In genomic region chr5:39055027-39055759, GRCh38 we compare ENCODE assay signal across 17 cellular contexts.
"Had no signal": no experiment of that assay in that cellular context is flagged by ENCODE, and none has a peak within 500 bp of the region (broad histone marks: within the 10 kb centered on the region; RNA-seq: fewer than 3 reads in every experiment).

No MANE protein-coding gene starts in this region.

- DNase-seq: activated CD4-positive, alpha-beta T cell treated with anti-CD3 and anti-CD28 coated beads for 1 hour; activated CD4-positive, alpha-beta T cell treated with anti-CD3 and anti-CD28 coated beads, Interleukin-2, amount 50 U/mL, for 48 hours; activated T-cell treated with anti-CD3 and anti-CD28 coated beads, Interleukin-2, amount 50 U/mL, for 72 hours; adrenal gland; central memory CD4-positive, alpha-beta T cell; cortex of kidney; effector CD8-positive, alpha-beta T cell; gastrocnemius medialis; mucosa of descending colon; psoas muscle; sigmoid colon; stimulated activated CD4-positive, alpha-beta T cell treated with anti-CD3 and anti-CD28 coated beads, Interleukin-12 subunit alpha, Interleukin-12 subunit beta, amount 100 ng/mL, for 4 hours; stimulated activated naive CD8-positive, alpha-beta T cell treated with anti-CD3 and anti-CD28 coated beads, Interleukin-15, Interleukin-2, amounts not matched to agents 100 U/mL and 50 U/mL, for 24 hours; upper lobe of left lung had no signal

- FAIRE-seq: TTC549 had no signal

- ATAC-seq: activated T-cell treated with anti-CD3 and anti-CD28 coated beads, Interleukin-2, amount 50 U/mL, for 72 hours; gastrocnemius medialis; mucosa of descending colon; psoas muscle; stimulated activated naive CD8-positive, alpha-beta T cell treated with anti-CD3 and anti-CD28 coated beads, Interleukin-15, Interleukin-2, amounts not matched to agents 100 U/mL and 50 U/mL, for 24 hours had no signal

- H3K27me3 ChIP-seq: adrenal gland, gastrocnemius medialis, sigmoid colon, suprapubic skin, upper lobe of left lung had no signal

- H3K27ac ChIP-seq: adrenal gland, psoas muscle, sigmoid colon, suprapubic skin had no signal

- H3K4me3 ChIP-seq: adrenal gland, gastrocnemius medialis, lung, mucosa of descending colon, psoas muscle, sigmoid colon, suprapubic skin, upper lobe of left lung had no signal

- H3K9me3 ChIP-seq: adrenal gland, gastrocnemius medialis, mucosa of descending colon, psoas muscle, sigmoid colon, suprapubic skin, upper lobe of left lung had no signal

- H3K36me3 ChIP-seq: adrenal gland, gastrocnemius medialis, sigmoid colon, suprapubic skin had no signal
